Comparison of ENCODE assay signal across 10 cellular contexts in the genomic region with DNA sequence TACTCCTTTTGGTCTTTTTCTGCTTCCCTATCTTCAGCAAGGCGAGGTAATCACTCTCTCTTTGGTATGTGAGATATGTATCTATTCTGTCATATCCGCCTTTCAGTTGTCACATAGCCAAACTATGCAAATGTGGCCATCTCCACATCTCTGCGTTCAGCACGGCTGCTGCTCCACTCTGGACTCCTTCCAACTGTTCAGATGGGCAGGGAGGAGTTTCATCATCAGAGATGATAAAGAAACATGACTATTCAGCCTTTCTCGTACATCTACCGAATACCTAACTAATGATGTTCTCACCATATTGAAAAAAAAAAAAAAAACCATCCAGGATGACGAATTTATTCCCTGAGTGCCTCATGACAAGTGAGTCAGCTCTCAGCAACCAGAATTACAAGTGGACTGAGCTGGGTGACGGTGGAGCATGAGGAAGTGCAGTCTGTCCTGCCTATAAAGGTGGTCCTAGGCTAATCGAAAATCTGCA.
DNase-seq lines count a peak whose midpoint lies in the region; ATAC-seq and TF ChIP-seq lines count a peak whose summit lies in the region.
"Had no signal": no experiment of that assay in that cellular context is flagged by ENCODE, and none has a peak within 500 bp of the region (broad histone marks: within the 10 kb centered on the region; RNA-seq: fewer than 3 reads in every experiment).

No MANE protein-coding gene starts in this region.

- H4K91ac ChIP-seq in H9 (ENCODE audit: insufficient read length, low read depth, low read length), result no peak overlapping the region

- H3K36me3 Mint-ChIP-seq in brain (peaks cover 5% of the 10 kb centered on the region), H9 (ENCODE audit: insufficient read depth in 1 of 3, low read depth in 3 of 3) (no peaks in the 10 kb centered on the region; a peak in 1 of 7 replicates)

- H3K9ac ChIP-seq in H9 (ENCODE audit: extremely low read depth, insufficient read length, low read length), result no peak overlapping the region

- H3K4ac ChIP-seq in H9 (ENCODE audit: low read depth, low read length), result no peak overlapping the region

- no peaks in the 10 kb centered on the region for H3K4me1 ChIP-seq in H9 (ENCODE audit: insufficient read depth, low read length)

- DNase-seq in COLO829 (ENCODE audit: low spot score) (peak; percentile 93), NCI-H1105 treated with DMSO at 0.1 percent for 48 hours (lab: John Stamatoyannopoulos, UW) (peak; percentile 56), lung microvascular endothelial cell (ENCODE audit: low read depth in 2 of 2) (peak; percentile 52 to 87), H9 (no peak)
- DNase-seq in activated CD4-positive, alpha-beta T cell treated with anti-CD3 and anti-CD28 coated beads, Interleukin-2, amount 50 U/mL, for 48 hours, result no peak
- DNase-seq in activated CD4-positive, alpha-beta T cell treated with anti-CD3 and anti-CD28 coated beads for 4 hours, result no peak

- H3K9me3 Mint-ChIP-seq in brain, result peaks cover 0 to 8% (median 2%) of the 10 kb centered on the region in 5 experiments
- peaks cover 0 to 5% of the 10 kb centered on the region in 2 experiments; a peak in 1 of 5 replicates for H3K9me3 Mint-ChIP-seq in H9

- H3K27ac Mint-ChIP-seq in brain (peak overlapping the region in 4 of 5 experiments; percentile 34 to 92 (median 88)), H9 (no peak overlapping the region)

- H3K18ac ChIP-seq in H9 (ENCODE audit: insufficient read length, low read depth, low read length), result no peak overlapping the region

- H3K23me2 ChIP-seq in H9 (ENCODE audit: insufficient read length, low read depth, low read length, poor library complexity, severe bottlenecking), result no peaks in the 10 kb centered on the region

- H3K27me3 Mint-ChIP-seq in brain, result no peaks in the 10 kb centered on the region
- H3K27me3 Mint-ChIP-seq in H9 (ENCODE audit: low read depth), result no peaks in the 10 kb centered on the region; the same call in 1 of the 2 replicates

- no peak overlapping the region for H3K4me2 ChIP-seq in H9 (ENCODE audit: insufficient read depth, insufficient read length, low read length)

- no peaks in the 10 kb centered on the region for H4K20me1 ChIP-seq in H9 (ENCODE audit: control insufficient read depth, insufficient read depth, insufficient read length)

- H3K23ac ChIP-seq in H9 (ENCODE audit: insufficient read length, low read depth, low read length), result no peak overlapping the region

- no peak overlapping the region for H3K14ac ChIP-seq in H9 (ENCODE audit: insufficient read depth, low read length)

- H3K79me2 ChIP-seq in H9 (ENCODE audit: insufficient read depth, low read length), result no peaks in the 10 kb centered on the region

- ATAC-seq in GM19351 (IDR thresholded peaks at IDR 0.05; ENCODE audit: unreplicated experiment), result no peak

- no peak overlapping the region for H2BK15ac ChIP-seq in H9 (ENCODE audit: low read depth, low read length)

- no peak overlapping the region for H2BK20ac ChIP-seq in H9 (ENCODE audit: low read depth, low read length, poor library complexity, severe bottlenecking)

- peaks cover 54% of the 10 kb centered on the region for H3K4me1 Mint-ChIP-seq in brain
- H3K4me1 Mint-ChIP-seq in H9, result peaks cover 7 to 8% of the 10 kb centered on the region in 2 experiments; a peak in 3 of 4 replicates

- H3K27ac ChIP-seq in H9 (ENCODE audit: insufficient read length, low read depth, low read length), result no peak overlapping the region
- H3K27ac ChIP-seq: skin epidermis, thoracic aorta had no signal

- no peak overlapping the region for H3K56ac ChIP-seq in H9 (ENCODE audit: insufficient read length, low read depth, low read length)

- TF ChIP-seq CTCF in brain (conservative IDR thresholded peaks at IDR 0.05) (no peak), H9 (conservative IDR thresholded peaks at IDR 0.05) (no peak)

- no peaks in the 10 kb centered on the region for H3K27me3 ChIP-seq in H9 (ENCODE audit: insufficient read depth, low read length)

- H2AFZ ChIP-seq in H9 (ENCODE audit: low read length), result no peak overlapping the region

- H2AK5ac ChIP-seq in H9 (ENCODE audit: insufficient read length, low read length), result no peak overlapping the region

- WGBS in H9 (ENCODE audit: extremely low coverage, insufficient read length, low lambda C conversion rate), result no CpG with 5 or more reads among the region's 9 CpGs

- H3K79me1 ChIP-seq in H9 (ENCODE audit: insufficient read depth, low read depth, low read length, poor library complexity, severe bottlenecking), result no peaks in the 10 kb centered on the region

- H3T11ph ChIP-seq in H9 (ENCODE audit: low read length), result no peak overlapping the region

- H2BK5ac ChIP-seq in H9 (ENCODE audit: insufficient read length, low read length), result no peak overlapping the region

- H4K5ac ChIP-seq in H9 (ENCODE audit: insufficient read length, low read depth, low read length), result no peak overlapping the region

- H4K8ac ChIP-seq in H9 (replicated peaks; ENCODE audit: insufficient read length, low read depth, low read length), result no peak overlapping the region

- H2BK120ac ChIP-seq in H9 (ENCODE audit: low read depth, low read length, poor library complexity, severe bottlenecking), result no peak overlapping the region

- no peak overlapping the region for H2BK12ac ChIP-seq in H9 (ENCODE audit: insufficient read length, low read depth, low read length)

- H3K4me3 Mint-ChIP-seq in brain (peak overlapping the region in 2 of 5 experiments; percentile 48 to 54), H9 (no peak overlapping the region)

- H3K9me3 ChIP-seq in H9 (ENCODE audit: control insufficient read depth, low read depth, low read length), result no peaks in the 10 kb centered on the region
- H3K9me3 ChIP-seq: thoracic aorta had no signal

Comparison
In these comparisons a context has a peak if more than half of its experiments do, and no peak if none do; other contexts are left out.
1. DNase-seq: peak in COLO829 (single experiment), NCI-H1105 treated with DMSO at 0.1 percent for 48 hours (single experiment) and lung microvascular endothelial cell (2 of 2); none in activated CD4-positive, alpha-beta T cell treated with anti-CD3 and anti-CD28 coated beads, Interleukin-2, amount 50 U/mL, for 48 hours (0 of 2), activated CD4-positive, alpha-beta T cell treated with anti-CD3 and anti-CD28 coated beads for 4 hours (0 of 2) and H9 (single experiment).
2. H3K27ac Mint-ChIP-seq: peak in brain (4 of 5); none in H9 (0 of 3).